ENCODE assay signal across 8 cellular contexts in the genomic region with DNA sequence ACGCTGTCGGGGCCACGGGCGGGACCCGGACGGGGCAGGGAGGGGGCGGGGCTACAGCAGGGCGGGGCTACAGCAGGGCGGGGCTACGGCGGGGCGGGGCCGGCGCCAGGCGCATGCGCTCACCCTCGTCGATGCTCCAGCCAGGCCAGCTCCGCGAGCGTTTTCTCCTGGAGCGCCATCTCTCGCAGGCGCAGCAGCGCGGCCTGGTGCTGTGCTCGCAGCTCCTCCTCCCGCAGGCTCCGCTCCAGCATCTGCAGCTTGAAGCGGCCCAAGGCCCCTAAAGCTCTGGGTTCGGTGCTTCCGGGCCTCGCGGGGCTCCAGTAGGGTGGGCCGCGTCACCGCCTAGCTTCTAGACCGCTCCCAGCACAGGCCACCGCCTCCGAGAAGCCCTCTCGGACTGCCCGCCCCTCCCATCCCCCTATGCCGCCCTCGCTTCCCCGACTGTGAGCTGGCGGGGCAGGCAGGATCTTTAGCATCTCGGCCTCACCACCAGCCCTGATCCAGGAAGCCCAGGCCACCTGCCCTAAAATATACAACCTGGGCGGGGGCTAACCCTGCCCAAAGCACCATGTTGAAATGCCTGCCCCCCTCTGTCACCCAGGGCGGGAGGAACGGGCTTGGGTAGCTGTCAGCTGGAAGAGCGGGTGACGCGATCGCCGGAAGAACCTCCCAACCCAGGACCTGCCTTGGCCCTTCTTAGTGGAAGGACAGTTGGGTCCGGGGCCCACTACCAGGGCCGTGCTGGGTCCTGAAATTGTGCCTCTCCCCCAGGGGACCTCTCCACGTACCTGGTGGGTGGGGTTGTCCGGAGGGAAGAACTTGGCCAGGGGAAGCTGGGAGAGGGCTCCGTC. TPM values are rescaled to one million over a fixed set of nuclear protein-coding genes. Genes with fewer than 3 reads are reported as not detected.
DNase-seq lines count a peak whose midpoint lies in the region; ATAC-seq and TF ChIP-seq lines count a peak whose summit lies in the region.

No MANE protein-coding gene starts in this region.

- no peaks in the 10 kb centered on the region for H4K20me1 ChIP-seq in OCI-LY1 (ENCODE audit: insufficient read depth, low read length)

- 22% methylated on average over 20 of the region's 60 CpGs for WGBS in esophagus muscularis mucosa

- H3K4me1 ChIP-seq in OCI-LY1 (ENCODE audit: insufficient read depth, low read length, severe bottlenecking): peaks cover 11% of the 10 kb centered on the region
- peaks cover 5 to 17% (median 14%) of the 10 kb centered on the region in 4 donors for H3K4me1 ChIP-seq in esophagus muscularis mucosa
- H3K4me1 ChIP-seq in muscle layer of duodenum (ENCODE audit: control insufficient read depth in 1 of 2, insufficient read depth in 2 of 2, low read length in 2 of 2): peaks cover 0 to 14% of the 10 kb centered on the region in 2 donors

- H3K27me3 ChIP-seq in OCI-LY1 (ENCODE audit: insufficient read depth, low read length): peaks cover 24% of the 10 kb centered on the region
- H3K27me3 ChIP-seq in esophagus muscularis mucosa: peaks cover 0 to 6% (median 0%) of the 10 kb centered on the region in 4 donors
- H3K27me3 ChIP-seq in muscle layer of duodenum (ENCODE audit: low read depth, low read length): no peaks in the 10 kb centered on the region

- H3K9ac ChIP-seq in OCI-LY1 (ENCODE audit: low read length): peak overlapping the region; percentile 44; the same call in 1 of the 2 replicates

- H3K36me3 ChIP-seq in OCI-LY1 (ENCODE audit: insufficient read depth, low read length) (no peaks in the 10 kb centered on the region; the same call in 1 of the 2 replicates), esophagus muscularis mucosa (no peaks in the 10 kb centered on the region), muscle layer of duodenum (ENCODE audit: control insufficient read depth in 1 of 2, insufficient read depth in 2 of 2, low read length in 2 of 2) (no peaks in the 10 kb centered on the region)

- H2AFZ ChIP-seq in OCI-LY1 (ENCODE audit: low read length): no peak overlapping the region

- intact Hi-C loops in esophagus muscularis mucosa (cut with DNase I): loop anchor here (1.0 kb wide), 1 partner anchor 22 kb away; the partner anchor contains the start of gene QSOX2

- no peak for TF ChIP-seq EP300 in esophagus muscularis mucosa (IDR thresholded peaks at IDR 0.05)

- no peak for TF ChIP-seq POLR2A in esophagus muscularis mucosa (IDR thresholded peaks at IDR 0.05; ENCODE audit: low read depth)

- H3K27ac ChIP-seq in OCI-LY1 (ENCODE audit: low read depth, low read length, poor library complexity, severe bottlenecking): no peak overlapping the region
- H3K27ac ChIP-seq in esophagus muscularis mucosa (replicated peaks in 1 of 4): peak overlapping the region; percentile 59 to 68 (median 64)
- no peak overlapping the region for H3K27ac ChIP-seq in muscle layer of duodenum (ENCODE audit: low read length)

- no peaks in the 10 kb centered on the region for H3K9me3 ChIP-seq in OCI-LY1 (ENCODE audit: low read length)
- H3K9me3 ChIP-seq in esophagus muscularis mucosa: no peaks in the 10 kb centered on the region
- no peaks in the 10 kb centered on the region for H3K9me3 ChIP-seq in muscle layer of duodenum (ENCODE audit: control insufficient read depth in 1 of 2, low read length in 2 of 2)

- peak; percentile 36; the same call in 1 of the 2 replicates for TF ChIP-seq CTCF in OCI-LY1 (IDR thresholded peaks at IDR 0.05; ENCODE audit: low read length)
- peak in 2 of 3 experiments; percentile 23 to 41 for TF ChIP-seq CTCF in esophagus muscularis mucosa (IDR thresholded peaks at IDR 0.05)

- peak overlapping the region; percentile 53 for H3K4me3 ChIP-seq in OCI-LY1 (ENCODE audit: low read depth, low read length, poor library complexity, severe bottlenecking)
- peak overlapping the region; percentile 54 to 68 (median 58) for H3K4me3 ChIP-seq in esophagus muscularis mucosa
- peak overlapping the region; percentile 30 to 58 for H3K4me3 ChIP-seq in muscle layer of duodenum (ENCODE audit: low read depth in 1 of 2, low read length in 2 of 2)

- DNase-seq in NCI-H82 (lab: John Stamatoyannopoulos, UW) (peak; percentile 64), NCI-H82 treated with DMSO at 0.1 percent for 48 hours (lab: John Stamatoyannopoulos, UW; ENCODE audit: unreplicated experiment) (no peak), esophagus muscularis mucosa (ENCODE audit: extremely low spot score) (peak; percentile 94)
- DNase-seq in activated T-cell treated with anti-CD3 and anti-CD28 coated beads, Interleukin-2, amount 50 U/mL, for 1 hour: peak; percentile 94
- peak; percentile 76 to 79 for DNase-seq in stimulated activated CD8-positive, alpha-beta memory T cell treated with anti-CD3 and anti-CD28 coated beads, Interleukin-7, amount 100 ng/mL, for 1 hour (ENCODE audit: low read depth in 2 of 2)

- ATAC-seq in HG03066 (IDR thresholded peaks at IDR 0.05; ENCODE audit: low read depth, unreplicated experiment): peak; percentile 60

- H3F3A ChIP-seq in OCI-LY1 (ENCODE audit: insufficient read depth, low read length): no peaks in the 10 kb centered on the region

- no peaks in the 10 kb centered on the region for H3K79me2 ChIP-seq in OCI-LY1 (ENCODE audit: insufficient read depth, low read length)

- no peaks in the 10 kb centered on the region for H3K9me2 ChIP-seq in OCI-LY1 (ENCODE audit: low read depth, low read length)

- peak overlapping the region; percentile 64 for H3K4me2 ChIP-seq in OCI-LY1 (ENCODE audit: low read length)

RNA-seq across cellular contexts. Expression of gene QSOX2, which starts 21.9 kb away (rescaled TPM):
- 1 to 10 TPM; 5.4 to 7.6 (median 6.3) TPM for total RNA-seq in esophagus muscularis mucosa

RNA-seq across cellular contexts. Expression of gene CCDC187, which starts 36.4 kb away (rescaled TPM):
- not detected for total RNA-seq in esophagus muscularis mucosa

RNA-seq across cellular contexts. Expression of gene GPSM1, which starts 59.9 kb away (rescaled TPM):
- 10 to 100 TPM in 3 of 4 donors, 1 to 10 TPM in 1; 8.3 to 18.5 (median 16.3) TPM for total RNA-seq in esophagus muscularis mucosa

Comparison
In these comparisons a context has a peak if more than half of its experiments do, and no peak if none do; other contexts are left out.
1. H3K27ac ChIP-seq: peak in esophagus muscularis mucosa (4 of 4); none in OCI-LY1 (single experiment) and muscle layer of duodenum (single experiment).
2. Peak in every context shown above with its lines, with median percentiles within 50 percentile points of each other: H3K4me3 ChIP-seq.